ENCODE assay signal across 8 cellular contexts in genomic region chrX:101051153-101051548, GRCh38. TPM values are rescaled to one million over a fixed set of nuclear protein-coding genes. Genes with fewer than 3 reads are reported as not detected.
DNase-seq lines count a peak whose midpoint lies in the region; ATAC-seq and TF ChIP-seq lines count a peak whose summit lies in the region.

No MANE protein-coding gene starts in this region.

- H2BK5ac ChIP-seq in mesenchymal stem cell (ENCODE audit: low read depth, low read length, poor library complexity, severe bottlenecking): no peak overlapping the region

- H3K36me3 ChIP-seq in ascending aorta (no peaks in the 10 kb centered on the region), mesenchymal stem cell (ENCODE audit: control insufficient read depth in 1 of 2, insufficient read depth in 2 of 2, low read depth in 1 of 2, low read length in 2 of 2) (no peaks in the 10 kb centered on the region)

- peaks cover 1% of the 10 kb centered on the region for H3K79me1 ChIP-seq in mesenchymal stem cell (replicated peaks; ENCODE audit: low read length, poor library complexity, severe bottlenecking)

- H3K14ac ChIP-seq in mesenchymal stem cell (ENCODE audit: low read length in 2 of 2): peak overlapping the region in 1 of 2 experiments; percentile 1

- H3K4me1 ChIP-seq in ascending aorta (peaks cover 0 to 3% of the 10 kb centered on the region in 2 donors), mesenchymal stem cell (ENCODE audit: control insufficient read depth, insufficient read depth, low read depth, low read length) (peaks cover 3% of the 10 kb centered on the region)

- H3K23ac ChIP-seq in mesenchymal stem cell (ENCODE audit: low read length in 2 of 2): no peak overlapping the region

- H3K9ac ChIP-seq in mesenchymal stem cell (ENCODE audit: low read length): peak overlapping the region; percentile 92

- peak overlapping the region; percentile 25 for H4K91ac ChIP-seq in mesenchymal stem cell (ENCODE audit: low read length)

- TF ChIP-seq CTCF in ascending aorta (IDR thresholded peaks at IDR 0.05): no peak

- H3K4ac ChIP-seq in mesenchymal stem cell (ENCODE audit: low read depth in 1 of 2, low read length in 2 of 2): peak overlapping the region in 1 of 2 experiments; percentile 4

- no peaks in the 10 kb centered on the region for H3K27me3 ChIP-seq in ascending aorta
- no peaks in the 10 kb centered on the region for H3K27me3 ChIP-seq in mesenchymal stem cell (ENCODE audit: control insufficient read depth in 1 of 2, insufficient read depth in 1 of 2, low read length in 2 of 2)

- no peak overlapping the region for H2AFZ ChIP-seq in mesenchymal stem cell (ENCODE audit: low read depth, low read length)

- intact Hi-C loops in ascending aorta (cut with DNase I): loop anchor here (1.0 to 5.0 kb wide), 2 partner anchors 47 to 141 kb away; partner anchors contain the start of gene CENPI

- H4K8ac ChIP-seq in mesenchymal stem cell (ENCODE audit: low read length): peak overlapping the region; percentile 75

- H3K27ac ChIP-seq in ascending aorta: peak overlapping the region; percentile 71 to 88
- H3K27ac ChIP-seq in mesenchymal stem cell (ENCODE audit: low read length, poor library complexity, severe bottlenecking): no peak overlapping the region

- H3K4me3 ChIP-seq in ascending aorta: peak overlapping the region; percentile 53 to 67
- peak overlapping the region; percentile 59 to 86 for H3K4me3 ChIP-seq in mesenchymal stem cell (ENCODE audit: insufficient read depth in 1 of 2, low read depth in 1 of 2, low read length in 2 of 2)

- H3K4me2 ChIP-seq in mesenchymal stem cell (ENCODE audit: low read length, poor library complexity, severe bottlenecking): peak overlapping the region; percentile 44

- no peak overlapping the region for H2BK15ac ChIP-seq in mesenchymal stem cell (ENCODE audit: low read depth, poor library complexity, severe bottlenecking)

- H3K9me3 ChIP-seq in ascending aorta (no peaks in the 10 kb centered on the region), mesenchymal stem cell (ENCODE audit: control insufficient read depth, low read length) (no peaks in the 10 kb centered on the region)

- H2BK120ac ChIP-seq in mesenchymal stem cell (ENCODE audit: low read depth, low read length): no peak overlapping the region

- H2BK12ac ChIP-seq in mesenchymal stem cell (ENCODE audit: low read length in 2 of 2): peak overlapping the region in 1 of 2 experiments; percentile 39

- H2AK5ac ChIP-seq in mesenchymal stem cell (ENCODE audit: low read length, severe bottlenecking): no peak overlapping the region

- H3K18ac ChIP-seq in mesenchymal stem cell (ENCODE audit: low read depth in 1 of 2, low read length in 2 of 2): peak overlapping the region; percentile 40 to 43

- DNase-seq in ascending aorta (ENCODE audit: low spot score in 2 of 2) (no peak), mesenchymal stem cell (no peak), NCI-H2196 (lab: John Stamatoyannopoulos, UW; ENCODE audit: unreplicated experiment) (no peak), DMS114 treated with DMSO at 0.1 percent for 48 hours (lab: John Stamatoyannopoulos, UW; ENCODE audit: unreplicated experiment) (no peak), UCSD-AML1 (lab: John Stamatoyannopoulos, UW; ENCODE audit: unreplicated experiment) (no peak), pons (ENCODE audit: low spot score) (no peak)

- 53% methylated on average over 3 of the region's 5 CpGs for WGBS in mesenchymal stem cell

- ATAC-seq in GM18873 (IDR thresholded peaks at IDR 0.05; ENCODE audit: low FRiP score, unreplicated experiment) (peak; percentile 12), HG02884 (IDR thresholded peaks at IDR 0.05; ENCODE audit: unreplicated experiment) (peak; percentile 3)

RNA-seq across cellular contexts. Expression of gene TRMT2B, which starts 0.8 kb away (rescaled TPM):
- total RNA-seq in ascending aorta: 4.5 TPM
- polyA plus RNA-seq in mesenchymal stem cell (2013, experiment 1 of 2): 6.3 TPM
- polyA plus RNA-seq in mesenchymal stem cell (2013, experiment 2 of 2): 6.8 TPM

RNA-seq across cellular contexts. Expression of gene TMEM35A, which starts 27.5 kb away (rescaled TPM):
- not detected for total RNA-seq in ascending aorta
- 19.3 TPM for polyA plus RNA-seq in mesenchymal stem cell (2013, experiment 1 of 2)
- polyA plus RNA-seq in mesenchymal stem cell (2013, experiment 2 of 2): 19.7 TPM

RNA-seq across cellular contexts. Expression of gene CENPI, which starts 46.9 kb away (rescaled TPM):
- not detected for total RNA-seq in ascending aorta
- 3.1 TPM for polyA plus RNA-seq in mesenchymal stem cell (2013, experiment 1 of 2)
- 2.7 TPM for polyA plus RNA-seq in mesenchymal stem cell (2013, experiment 2 of 2)
